ENCODE assay signal across 1 cellular context in genomic region chr3:122572940-122573412, GRCh38.
A peak's percentile ranks its signal among the peaks of the same experiment; 100 is the strongest.
TF ChIP-seq lines count a peak whose summit lies in the region.

No MANE protein-coding gene starts in this region.

TF ChIP-seq in HepG2, 621 proteins besides CTCF, POLR2A, EP300 and RAD21 (continued from another document and continues in another):
- TF ChIP-seq ZNF142 (CRISPR knock-in tag; IDR thresholded peaks at IDR 0.05) = no peak
- peak; percentile 78; the same call in 1 of the 2 replicates for TF ChIP-seq HOMEZ (CRISPR knock-in tag; IDR thresholded peaks at IDR 0.05; ENCODE audit: low read depth)
- TF ChIP-seq TARDBP (CRISPR knock-in tag; IDR thresholded peaks at IDR 0.05) = peak; percentile 32; the same call in 1 of the 2 replicates
- TF ChIP-seq KAT2B (IDR thresholded peaks at IDR 0.05; ENCODE audit: borderline replicate concordance, low read depth, low read length) = no peak
- TF ChIP-seq TRIM24 (CRISPR knock-in tag; IDR thresholded peaks at IDR 0.05) = 0 out of 2 replicates have a peak, but pooled peaks have one; percentile 12
- TF ChIP-seq ZNF674 (CRISPR knock-in tag; IDR thresholded peaks at IDR 0.05; ENCODE audit: low read depth) = no peak
- no peak for TF ChIP-seq ADNP (CRISPR knock-in tag; IDR thresholded peaks at IDR 0.05)
- peak; percentile 66 for TF ChIP-seq FOXA3 (CRISPR knock-in tag; IDR thresholded peaks at IDR 0.05)
- no peak for TF ChIP-seq ZNF597 (CRISPR knock-in tag; IDR thresholded peaks at IDR 0.05)
- TF ChIP-seq ZBTB26 (CRISPR knock-in tag; IDR thresholded peaks at IDR 0.05; ENCODE audit: borderline replicate concordance) = no peak
- TF ChIP-seq MEF2D (CRISPR knock-in tag; IDR thresholded peaks at IDR 0.05) = no peak
- TF ChIP-seq HNF4G (IDR thresholded peaks at IDR 0.05; ENCODE audit: borderline replicate concordance, low read depth, low read length) = no peak
- TF ChIP-seq HNF4G (CRISPR knock-in tag; IDR thresholded peaks at IDR 0.05; ENCODE audit: borderline replicate concordance, low read depth) = 0 out of 2 replicates have a peak, but pooled peaks have one; percentile 36
- TF ChIP-seq CCAR2 (optimal IDR thresholded peaks at IDR 0.05; ENCODE audit: low read depth, low read length) = no peak
- TF ChIP-seq DMTF1 (CRISPR knock-in tag; IDR thresholded peaks at IDR 0.05) = no peak
- no peak for TF ChIP-seq RNF219 (CRISPR knock-in tag; IDR thresholded peaks at IDR 0.05)
- TF ChIP-seq ATF4 (CRISPR knock-in tag; IDR thresholded peaks at IDR 0.05) = 0 out of 4 replicates have a peak, but pooled peaks of 1 of the 2 experiments have one; percentile 20
- TF ChIP-seq CCDC6 (CRISPR knock-in tag; IDR thresholded peaks at IDR 0.05) = no peak
- TF ChIP-seq TGIF2 (CRISPR knock-in tag; IDR thresholded peaks at IDR 0.05) = no peak
- TF ChIP-seq ZNF468 (CRISPR knock-in tag; IDR thresholded peaks at IDR 0.05) = no peak
- TF ChIP-seq MTF1 (CRISPR knock-in tag; IDR thresholded peaks at IDR 0.05) = no peak
- TF ChIP-seq TERF1 (CRISPR knock-in tag; IDR thresholded peaks at IDR 0.05) = no peak
- TF ChIP-seq CREBL2 (CRISPR knock-in tag; IDR thresholded peaks at IDR 0.05; ENCODE audit: borderline replicate concordance) = no peak
- TF ChIP-seq FOXP4 (CRISPR knock-in tag; IDR thresholded peaks at IDR 0.05) = peak; percentile 75
- peak; percentile 83 for TF ChIP-seq BCL6 (CRISPR knock-in tag; IDR thresholded peaks at IDR 0.05)
- TF ChIP-seq ATM (IDR thresholded peaks at IDR 0.05; ENCODE audit: borderline replicate concordance) = no peak
- TF ChIP-seq MIER3 (CRISPR knock-in tag; IDR thresholded peaks at IDR 0.05; ENCODE audit: borderline replicate concordance) = no peak
- TF ChIP-seq PHF21A (CRISPR knock-in tag; IDR thresholded peaks at IDR 0.05) = 0 out of 2 replicates have a peak, but pooled peaks have one; percentile 23
- no peak for TF ChIP-seq CEBPZ (IDR thresholded peaks at IDR 0.05; ENCODE audit: low read length)
- TF ChIP-seq ZNF546 (CRISPR knock-in tag; conservative IDR thresholded peaks at IDR 0.05) = no peak
- TF ChIP-seq ZNF235 (CRISPR knock-in tag; IDR thresholded peaks at IDR 0.05; ENCODE audit: borderline replicate concordance) = no peak
- TF ChIP-seq SIX4 (CRISPR knock-in tag; IDR thresholded peaks at IDR 0.05) = peak; percentile 99
- no peak for TF ChIP-seq HOXA9 (CRISPR knock-in tag; IDR thresholded peaks at IDR 0.05; ENCODE audit: borderline replicate concordance)
- TF ChIP-seq ZNF616 (CRISPR knock-in tag; IDR thresholded peaks at IDR 0.05; ENCODE audit: low read depth) = no peak
